Comparison of ENCODE assay signal across 19 cellular contexts in genomic region chr2:171822520-171823297, GRCh38.
DNase-seq lines count a peak whose midpoint lies in the region; ATAC-seq, FAIRE-seq and TF ChIP-seq lines count a peak whose summit lies in the region.
"Had no signal": no experiment of that assay in that cellular context is flagged by ENCODE, and none has a peak within 500 bp of the region (broad histone marks: within the 10 kb centered on the region; RNA-seq: fewer than 3 reads in every experiment).

No MANE protein-coding gene starts in this region.

- H3K27ac Mint-ChIP-seq in astrocyte (ENCODE audit: unreplicated experiment) = no peak overlapping the region
- H3K27ac Mint-ChIP-seq: IgD-negative memory B cell, T-cell had no signal

- no peak overlapping the region for H3K9ac ChIP-seq in astrocyte (ENCODE audit: low read length)

- no peak overlapping the region for H3K4me3 ChIP-seq in astrocyte (ENCODE audit: insufficient read depth, low read depth, low read length)
- H3K4me3 ChIP-seq: A549, SJSA1 had no signal

- H2AFZ ChIP-seq in astrocyte (ENCODE audit: low read depth, low read length) = no peak overlapping the region

- H3K27me3 ChIP-seq in astrocyte (ENCODE audit: insufficient read depth, low read length) = no peaks in the 10 kb centered on the region
- H3K27me3 ChIP-seq: SJSA1 had no signal

- no peaks in the 10 kb centered on the region for H3K9me3 ChIP-seq in astrocyte (ENCODE audit: insufficient read depth, low read depth, low read length)
- H3K9me3 ChIP-seq: A549, SJSA1 had no signal

- no peaks in the 10 kb centered on the region for H3K27me3 Mint-ChIP-seq in astrocyte (ENCODE audit: low read depth, unreplicated experiment)
- H3K27me3 Mint-ChIP-seq: CD4-positive, CD25-positive, alpha-beta regulatory T cell; IgD-negative memory B cell; T-cell had no signal

- peak; percentile 66 to 80 for DNase-seq in AML-193 (lab: John Stamatoyannopoulos, UW)
- DNase-seq in GF-D8 (lab: John Stamatoyannopoulos, UW) = peak; percentile 79
- DNase-seq in MV-4-11 (lab: John Stamatoyannopoulos, UW) = peak; percentile 50
- no peak for DNase-seq in astrocyte (ENCODE audit: low read depth)
- DNase-seq in glomerular visceral epithelial cell (ENCODE audit: extremely low spot score) = no peak
- no peak for DNase-seq in dermis blood vessel endothelial cell
- no peak for DNase-seq in stimulated activated CD4-positive, alpha-beta T cell treated with anti-CD3 and anti-CD28 coated beads, Interleukin-2, amount 100 ng/mL, for 24 hours
- DNase-seq: CD4-positive, CD25-positive, alpha-beta regulatory T cell; DMS79; H7; NCI-H1105; NCI-H187 treated with DMSO at 0.1 percent for 48 hours; NCI-H2171 treated with DMSO at 0.1 percent for 48 hours; NCI-H774; T-cell had no signal

- no peak overlapping the region for H3K4me2 ChIP-seq in astrocyte (ENCODE audit: low read length)
- H3K4me2 ChIP-seq: A549 had no signal

- no peaks in the 10 kb centered on the region for H3K9me3 Mint-ChIP-seq in astrocyte (ENCODE audit: unreplicated experiment)
- H3K9me3 Mint-ChIP-seq: CD4-positive, CD25-positive, alpha-beta regulatory T cell; IgD-negative memory B cell; T-cell had no signal

- H3K4me3 Mint-ChIP-seq in astrocyte (ENCODE audit: unreplicated experiment) = no peak overlapping the region
- H3K4me3 Mint-ChIP-seq: CD4-positive, CD25-positive, alpha-beta regulatory T cell; IgD-negative memory B cell; T-cell had no signal

- peaks cover 11% of the 10 kb centered on the region for H3K36me3 Mint-ChIP-seq in astrocyte (ENCODE audit: low read depth, unreplicated experiment)

- peaks cover 6% of the 10 kb centered on the region for H3K36me3 ChIP-seq in astrocyte (ENCODE audit: insufficient read depth, low read length)

- no peaks in the 10 kb centered on the region for H4K20me1 ChIP-seq in astrocyte (ENCODE audit: insufficient read depth, low read length)

- no peak for ATAC-seq in HG03175 (IDR thresholded peaks at IDR 0.05; ENCODE audit: unreplicated experiment)
- ATAC-seq: A549, T-cell had no signal

- no peak for TF ChIP-seq CTCF in astrocyte (IDR thresholded peaks at IDR 0.05; ENCODE audit: insufficient read depth, low read depth, low read length)

- no peaks in the 10 kb centered on the region for H3K4me1 Mint-ChIP-seq in astrocyte (ENCODE audit: low read depth, unreplicated experiment)
- H3K4me1 Mint-ChIP-seq: IgD-negative memory B cell, T-cell had no signal

- FAIRE-seq in astrocyte (lab: Jason Lieb, UNC) = peak; percentile 32
- FAIRE-seq: A549 had no signal

- no peaks in the 10 kb centered on the region for H3K4me1 ChIP-seq in astrocyte (ENCODE audit: insufficient read depth, low read length)
- H3K4me1 ChIP-seq: A549, SJSA1 had no signal

- H3K27ac ChIP-seq in astrocyte (ENCODE audit: low read depth, low read length) = no peak overlapping the region
- H3K27ac ChIP-seq: A549, SJSA1 had no signal

- H3K79me2 ChIP-seq in astrocyte (ENCODE audit: insufficient read depth, low read length) = no peaks in the 10 kb centered on the region

Comparison
In these comparisons a context has a peak if more than half of its experiments do, and no peak if none do; other contexts are left out.
1. DNase-seq: peak in AML-193 (2 of 2), GF-D8 (single experiment) and MV-4-11 (single experiment); none in astrocyte (single experiment), glomerular visceral epithelial cell (single experiment), dermis blood vessel endothelial cell (single experiment) and stimulated activated CD4-positive, alpha-beta T cell treated with anti-CD3 and anti-CD28 coated beads, Interleukin-2, amount 100 ng/mL, for 24 hours (0 of 2).